Comparison of ENCODE assay signal across 21 cellular contexts in the genomic region with DNA sequence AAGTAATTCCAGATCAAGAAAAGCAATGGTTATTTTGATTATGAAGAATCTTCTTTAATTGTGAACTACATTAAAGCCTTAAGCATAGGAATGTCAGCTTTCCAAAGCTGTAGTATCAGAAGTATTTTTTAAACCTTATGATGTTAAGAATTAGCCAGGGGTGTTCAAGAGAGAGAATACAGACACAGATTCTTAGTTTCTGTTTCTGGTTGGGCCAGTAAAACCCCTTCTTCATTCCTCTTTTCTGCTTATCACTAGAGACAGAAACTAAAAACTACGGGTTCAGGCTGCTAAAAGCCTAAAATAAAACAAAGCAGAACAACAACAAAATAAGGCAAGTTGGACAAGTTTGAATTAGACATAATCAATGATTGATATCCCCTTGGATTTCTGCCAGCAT.
"Had no signal": no experiment of that assay in that cellular context is flagged by ENCODE, and none has a peak within 500 bp of the region (broad histone marks: within the 10 kb centered on the region; RNA-seq: fewer than 3 reads in every experiment).

No MANE protein-coding gene starts in this region.

- DNase-seq: effector memory CD4-positive, alpha-beta T cell; gastrocnemius medialis; heart right ventricle; hypothalamus; kidney glomerular epithelial cell; mesendoderm; mucosa of descending colon; natural killer cell; nucleus accumbens; ovary; right cardiac atrium; small intestine; stimulated activated CD4-positive, alpha-beta T cell treated with anti-CD3 and anti-CD28 coated beads, Interleukin-12 subunit alpha, Interleukin-12 subunit beta, amount 100 ng/mL, for 4 hours; stimulated activated naive CD4-positive, alpha-beta T cell; stomach; substantia nigra; transverse colon had no signal

- H3K36me3 ChIP-seq: ovary had no signal

- H3K9ac ChIP-seq: neural progenitor cell had no signal

- ATAC-seq: gastrocnemius medialis, natural killer cell had no signal

- H3K27ac ChIP-seq: esophagus muscularis mucosa, gastrocnemius medialis, neural progenitor cell, ovary, stomach, thoracic aorta, transverse colon had no signal

- H2AFZ ChIP-seq: neural progenitor cell had no signal

- H3K4me3 ChIP-seq: esophagus muscularis mucosa, gastrocnemius medialis, heart right ventricle, mucosa of descending colon, neural progenitor cell, ovary, stomach, thoracic aorta, transverse colon had no signal

- H3K9me3 ChIP-seq: esophagus muscularis mucosa, gastrocnemius medialis, ovary, thoracic aorta had no signal

- H3K4me2 ChIP-seq: neural progenitor cell had no signal

- H3K27ac Mint-ChIP-seq: natural killer cell, neural progenitor cell, progenitor cell of endocrine pancreas had no signal

- H3K27me3 ChIP-seq: esophagus muscularis mucosa, gastrocnemius medialis, heart right ventricle, neural progenitor cell, ovary, stomach, transverse colon had no signal

- H3K4me1 ChIP-seq: gastrocnemius medialis, neural progenitor cell, stomach, transverse colon had no signal
